Comparison of ENCODE assay signal across 11 cellular contexts in the genomic region with DNA sequence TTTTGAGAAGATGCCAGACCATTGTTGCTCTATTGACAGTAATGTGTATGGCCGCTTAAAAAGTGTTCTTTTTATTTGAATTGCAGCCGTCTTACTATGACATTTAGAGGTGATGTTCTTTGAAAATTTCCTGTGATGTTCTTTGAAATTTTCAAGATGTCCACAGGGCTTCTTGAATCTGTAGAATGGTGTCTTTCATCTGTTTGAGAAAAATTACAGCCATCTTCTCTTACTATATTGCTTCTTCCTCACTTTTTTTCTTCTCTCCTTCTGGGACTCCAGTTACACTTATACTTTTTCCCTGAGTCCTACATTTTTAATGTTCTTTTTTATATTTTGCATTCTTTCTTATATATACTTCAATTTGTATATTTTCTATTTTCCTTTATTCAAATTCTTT.
"Had no signal": no experiment of that assay in that cellular context is flagged by ENCODE, and none has a peak within 500 bp of the region (broad histone marks: within the 10 kb centered on the region; RNA-seq: fewer than 3 reads in every experiment).

No MANE protein-coding gene starts in this region.

- DNase-seq: activated CD4-positive, alpha-beta T cell treated with anti-CD3 and anti-CD28 coated beads, Interleukin-2, amount 50 U/mL, for 1 hour; activated effector memory CD4-positive, alpha-beta T cell treated with anti-CD3 and anti-CD28 coated beads, Interleukin-2, amount 50 U/mL, for 16 hours; aorta; cerebellar nuclear complex; effector CD8-positive, alpha-beta T cell; heart right ventricle; midbrain; stimulated activated CD4-positive, alpha-beta T cell treated with anti-CD3 and anti-CD28 coated beads, Interleukin-2, amount 100 ng/mL, for 48 hours; trophoblast cell had no signal

- H3K27me3 ChIP-seq: heart right ventricle had no signal

- H3K4me3 Mint-ChIP-seq: T-helper 1 cell treated with Interleukin-12 subunit alpha and Interleukin-12 subunit beta and Interleukin-4 antibody, amounts not matched to agents 30 μg/mL and 1 μg/mL, for 36 hours had no signal

- H3K27ac Mint-ChIP-seq: T-helper 1 cell treated with Interleukin-12 subunit alpha and Interleukin-12 subunit beta and Interleukin-4 antibody, amounts not matched to agents 30 μg/mL and 1 μg/mL, for 36 hours had no signal

- H3K4me3 ChIP-seq: heart right ventricle, lung had no signal

- H3K9me3 Mint-ChIP-seq: T-helper 1 cell treated with Interleukin-12 subunit alpha and Interleukin-12 subunit beta and Interleukin-4 antibody, amounts not matched to agents 30 μg/mL and 1 μg/mL, for 36 hours had no signal
